ENCODE assay signal across 9 cellular contexts in the genomic region with DNA sequence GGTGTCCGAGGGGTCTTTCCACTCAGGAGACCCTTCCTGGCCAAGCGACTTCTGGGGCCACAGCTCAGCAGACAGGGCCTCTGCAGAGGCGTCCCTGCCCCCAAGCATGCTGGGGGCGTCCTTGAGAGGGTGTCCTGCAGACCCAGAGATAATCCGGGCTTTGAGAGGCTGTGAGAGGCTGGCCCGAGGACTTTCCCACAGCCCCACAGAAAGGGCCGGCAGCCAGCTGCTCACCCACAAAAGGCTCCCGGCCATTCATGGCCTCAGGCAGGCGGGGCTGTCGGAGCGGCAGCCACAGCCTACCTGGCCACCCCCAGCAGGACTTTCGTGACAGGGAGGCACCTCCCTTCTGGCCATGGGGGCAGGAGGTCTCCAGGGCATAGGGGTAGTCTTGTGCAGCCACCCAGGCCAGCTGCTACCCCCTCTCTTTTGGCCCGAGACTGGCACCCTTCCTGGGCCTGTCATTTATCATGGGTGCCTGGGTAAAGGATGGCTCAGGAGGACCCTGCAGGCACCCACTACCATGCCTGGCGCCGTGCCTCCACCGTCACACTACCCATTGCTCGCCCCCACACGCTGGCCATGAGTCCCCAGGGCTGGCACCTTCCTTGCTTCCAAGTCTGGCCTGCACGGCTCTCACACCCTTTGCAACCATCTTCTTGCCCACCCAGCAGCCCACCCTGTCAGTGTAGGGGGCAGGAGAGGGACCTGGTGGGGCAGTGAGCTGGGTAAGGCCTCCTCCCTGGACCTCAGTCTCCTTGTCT. TPM values are rescaled to one million over a fixed set of nuclear protein-coding genes. Genes with fewer than 3 reads are reported as not detected.
DNase-seq lines count a peak whose midpoint lies in the region; ATAC-seq lines count a peak whose summit lies in the region.
"Had no signal": no experiment of that assay in that cellular context is flagged by ENCODE, and none has a peak within 500 bp of the region (broad histone marks: within the 10 kb centered on the region; RNA-seq: fewer than 3 reads in every experiment).

No MANE protein-coding gene starts in this region.

- H3K9me3 ChIP-seq in T-helper 17 cell (ENCODE audit: control insufficient read depth, low read length, poor library complexity, severe bottlenecking) (no peaks in the 10 kb centered on the region), thymus (ENCODE audit: control insufficient read depth) (no peaks in the 10 kb centered on the region)

- H3K27ac Mint-ChIP-seq in T-helper 17 cell: peak overlapping the region; percentile 34
- H3K27ac Mint-ChIP-seq: stimulated activated naive CD8-positive, alpha-beta T cell treated with anti-CD3 and anti-CD28 coated beads, Interleukin-15, Interleukin-2, amounts not matched to agents 100 ng/mL and 50 ng/mL, for 24 hours had no signal

- no peak overlapping the region for H3K4me3 ChIP-seq in thymus (ENCODE audit: low read length)

- H3K4me1 Mint-ChIP-seq in T-helper 17 cell: peaks cover 10% of the 10 kb centered on the region

- H3K27me3 Mint-ChIP-seq in T-helper 17 cell: no peaks in the 10 kb centered on the region
- H3K27me3 Mint-ChIP-seq: stimulated activated naive CD8-positive, alpha-beta T cell treated with anti-CD3 and anti-CD28 coated beads, Interleukin-15, Interleukin-2, amounts not matched to agents 100 ng/mL and 50 ng/mL, for 24 hours had no signal

- peaks cover 40% of the 10 kb centered on the region for H3K4me1 ChIP-seq in thymus (ENCODE audit: control insufficient read depth, insufficient read depth, low read length)

- H3K27me3 ChIP-seq in layer of hippocampus (ENCODE audit: control insufficient read depth, insufficient read depth, low read length): no peaks in the 10 kb centered on the region
- H3K27me3 ChIP-seq in thymus (ENCODE audit: control insufficient read depth, insufficient read depth): no peaks in the 10 kb centered on the region

- no peak for ATAC-seq in T-helper 17 cell
- ATAC-seq in HG03095 (IDR thresholded peaks at IDR 0.05; ENCODE audit: unreplicated experiment): no peak
- no peak for ATAC-seq in HG02970 (IDR thresholded peaks at IDR 0.05; ENCODE audit: low FRiP score, unreplicated experiment)

- H3K4me3 Mint-ChIP-seq in T-helper 17 cell: no peak overlapping the region
- H3K4me3 Mint-ChIP-seq: stimulated activated naive CD8-positive, alpha-beta T cell treated with anti-CD3 and anti-CD28 coated beads, Interleukin-15, Interleukin-2, amounts not matched to agents 100 ng/mL and 50 ng/mL, for 24 hours had no signal

- H3K36me3 Mint-ChIP-seq in T-helper 17 cell (ENCODE audit: low read depth): no peaks in the 10 kb centered on the region

- H3K27ac ChIP-seq in layer of hippocampus (ENCODE audit: low read depth, low read length) (peak overlapping the region; percentile 12), thymus (ENCODE audit: low read depth) (peak overlapping the region; percentile 82)

- 94% methylated on average over 19 of the region's 19 CpGs for WGBS in thymus

- DNase-seq in NCI-H524 (lab: John Stamatoyannopoulos, UW) (peak; percentile 42 to 68), NCI-H524 treated with DMSO at 0.1 percent for 48 hours (lab: John Stamatoyannopoulos, UW) (no peak), T-helper 17 cell (no peak), NCI-H128 (lab: John Stamatoyannopoulos, UW; ENCODE audit: unreplicated experiment) (no peak)

- H3K36me3 ChIP-seq in thymus (ENCODE audit: control insufficient read depth, insufficient read depth): no peaks in the 10 kb centered on the region

RNA-seq across cellular contexts. Expression of gene TNFRSF14, which starts 11.1 kb away (rescaled TPM):
- total RNA-seq in T-helper 17 cell: 100 to 1,000 TPM; 179 to 212 TPM
- 233 TPM for polyA plus RNA-seq in thymus

RNA-seq across cellular contexts. Expression of gene HES5, which starts 15.0 kb away (rescaled TPM):
- not detected for total RNA-seq in T-helper 17 cell
- 0.55 TPM for polyA plus RNA-seq in thymus

RNA-seq across cellular contexts. Expression of gene PANK4, which starts 18.7 kb away (rescaled TPM):
- 10 to 100 TPM; 47.9 to 53.5 TPM for total RNA-seq in T-helper 17 cell
- polyA plus RNA-seq in thymus: 27.1 TPM

RNA-seq across cellular contexts. Expression of gene PRXL2B, which starts 41.5 kb away (rescaled TPM):
- total RNA-seq in T-helper 17 cell: 10 to 100 TPM; 17.6 to 18.5 TPM
- polyA plus RNA-seq in thymus: 12.3 TPM

Comparison
In these comparisons a context has a peak if more than half of its experiments do, and no peak if none do; other contexts are left out.
1. DNase-seq: peak in NCI-H524 (2 of 2); none in NCI-H524 treated with DMSO at 0.1 percent for 48 hours (single experiment), T-helper 17 cell (0 of 3) and NCI-H128 (single experiment).